ENCODE assay signal across 8 cellular contexts in the genomic region with DNA sequence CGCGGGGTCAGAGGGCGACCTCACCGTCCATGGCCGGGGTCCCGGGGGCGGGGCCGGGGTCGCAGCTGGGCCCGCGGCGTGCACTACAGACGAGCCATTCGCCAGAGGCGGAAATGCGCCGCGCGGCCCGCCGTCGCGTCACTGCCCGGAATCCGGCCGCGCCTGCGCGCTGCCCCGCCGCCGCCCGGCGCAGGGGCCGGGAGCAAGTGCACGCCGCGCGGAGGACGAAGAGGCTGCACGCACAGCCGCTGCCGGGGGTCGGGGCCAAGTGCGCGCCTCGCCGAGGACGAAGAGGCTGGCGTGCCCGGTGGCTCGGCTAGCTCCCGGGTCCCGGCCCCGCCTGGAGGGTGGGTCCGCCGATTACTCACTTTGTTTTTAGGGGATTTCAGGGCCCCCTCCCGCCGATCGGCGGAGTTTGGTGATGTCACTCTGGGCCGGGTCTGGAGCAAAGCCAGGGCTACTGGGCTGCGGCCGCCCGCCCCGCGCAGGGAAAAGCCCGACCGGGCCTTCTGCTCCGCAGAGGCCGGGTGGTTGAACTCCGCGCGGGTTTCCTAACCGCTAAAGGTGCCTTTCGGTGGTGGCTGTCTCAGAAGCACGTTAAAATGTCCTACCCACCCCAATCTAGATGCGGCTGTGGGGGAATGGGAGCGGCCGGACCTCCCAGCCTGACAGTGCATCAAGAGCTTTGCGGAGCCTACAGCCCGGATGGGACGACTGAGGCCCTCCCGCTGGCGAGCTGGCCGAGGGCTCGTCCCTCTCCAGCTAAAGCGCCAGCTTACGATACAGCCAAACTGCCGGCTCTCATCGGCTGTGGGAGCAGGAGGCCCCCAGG. TPM values are rescaled to one million over a fixed set of nuclear protein-coding genes. Genes with fewer than 3 reads are reported as not detected.
DNase-seq lines count a peak whose midpoint lies in the region; ATAC-seq, FAIRE-seq and TF ChIP-seq lines count a peak whose summit lies in the region.

A gene (minus strand): TSS at position 115 of the 832 bp plus-strand sequence. CDS start 84 bp downstream, at position 31.

- peaks cover 6% of the 10 kb centered on the region for H3K4me1 Mint-ChIP-seq in Caco-2 (ENCODE audit: low read depth, unreplicated experiment)

- no peaks in the 10 kb centered on the region for H3K9me3 Mint-ChIP-seq in Caco-2 (ENCODE audit: unreplicated experiment)

- ATAC-seq in GM19468 (IDR thresholded peaks at IDR 0.05; ENCODE audit: extremely low read depth, unreplicated experiment): peak; percentile 51

- H3K4me3 ChIP-seq in Caco-2 (ENCODE audit: low read depth, low read length) (peak within 1 kb of the TSS; percentile 82), OCI-LY1 (ENCODE audit: low read depth, low read length, poor library complexity, severe bottlenecking) (peak within 1 kb of the TSS; percentile 91), endothelial cell of umbilical vein (replicated peaks in 1 of 3; ENCODE audit: insufficient read depth in 1 of 3, low read depth in 1 of 3, low read length in 3 of 3) (peak within 1 kb of the TSS; percentile 34 to 94 (median 77)), mononuclear cell (ENCODE audit: low read length) (peak within 1 kb of the TSS; percentile 88)

- H3K9me3 ChIP-seq in Caco-2: no peaks in the 10 kb centered on the region
- no peaks in the 10 kb centered on the region for H3K9me3 ChIP-seq in OCI-LY1 (ENCODE audit: low read length)
- H3K9me3 ChIP-seq in endothelial cell of umbilical vein (replicated peaks; ENCODE audit: control insufficient read depth, insufficient read depth, low read length): no peaks in the 10 kb centered on the region
- no peaks in the 10 kb centered on the region for H3K9me3 ChIP-seq in mononuclear cell (ENCODE audit: low read depth, low read length)

- peaks cover 10% of the 10 kb centered on the region for H3K36me3 ChIP-seq in Caco-2 (ENCODE audit: control insufficient read depth, insufficient read depth, low read length)
- H3K36me3 ChIP-seq in OCI-LY1 (ENCODE audit: insufficient read depth, low read length): peaks cover 36% of the 10 kb centered on the region
- peaks cover 12 to 32% of the 10 kb centered on the region in 2 experiments for H3K36me3 ChIP-seq in endothelial cell of umbilical vein (ENCODE audit: control insufficient read depth in 2 of 2, extremely low read depth in 1 of 2, insufficient read depth in 2 of 2, low read length in 2 of 2)

- TSS peak; percentile 73 for BruUV-seq in Caco-2 (replicated peaks; lab: Mats Ljungman, UMichigan)
- BruUV-seq in endothelial cell of umbilical vein (replicated peaks; lab: Mats Ljungman, UMichigan): TSS peak; percentile 84

- H3F3A ChIP-seq in OCI-LY1 (ENCODE audit: insufficient read depth, low read length): no peaks in the 10 kb centered on the region

- no peaks in the 10 kb centered on the region for H3K27me3 Mint-ChIP-seq in Caco-2 (ENCODE audit: insufficient read depth, unreplicated experiment)

- H3K4me1 ChIP-seq in Caco-2 (peaks cover 16% of the 10 kb centered on the region; the same call in 1 of the 2 replicates), OCI-LY1 (ENCODE audit: insufficient read depth, low read length, severe bottlenecking) (peaks cover 19% of the 10 kb centered on the region), endothelial cell of umbilical vein (ENCODE audit: control insufficient read depth, extremely low read depth, insufficient read depth, low read length) (peaks cover 18% of the 10 kb centered on the region), mononuclear cell (ENCODE audit: insufficient read depth, low read length) (peaks cover 34% of the 10 kb centered on the region)

- peak within 1 kb of the TSS; percentile 87 for H3K9ac ChIP-seq in OCI-LY1 (ENCODE audit: low read length)
- peak within 1 kb of the TSS; percentile 90 for H3K9ac ChIP-seq in endothelial cell of umbilical vein (replicated peaks; ENCODE audit: extremely low read depth, insufficient read depth, low read length)

- peaks cover 9% of the 10 kb centered on the region for H3K79me2 ChIP-seq in OCI-LY1 (ENCODE audit: insufficient read depth, low read length)
- peaks cover 36% of the 10 kb centered on the region for H3K79me2 ChIP-seq in endothelial cell of umbilical vein (ENCODE audit: control insufficient read depth, insufficient read depth, low read length)

- H4K20me1 ChIP-seq in OCI-LY1 (ENCODE audit: insufficient read depth, low read length) (no peaks in the 10 kb centered on the region), endothelial cell of umbilical vein (replicated peaks; ENCODE audit: control insufficient read depth, extremely low read depth, insufficient read depth, low read length) (no peaks in the 10 kb centered on the region)

- H3K27me3 ChIP-seq in Caco-2 (replicated peaks; ENCODE audit: control insufficient read depth, insufficient read depth, low read length) (no peaks in the 10 kb centered on the region), OCI-LY1 (ENCODE audit: insufficient read depth, low read length) (no peaks in the 10 kb centered on the region), endothelial cell of umbilical vein (ENCODE audit: control insufficient read depth in 2 of 2, insufficient read depth in 2 of 2, low read length in 2 of 2) (no peaks in the 10 kb centered on the region), mononuclear cell (ENCODE audit: insufficient read depth, low read length) (no peaks in the 10 kb centered on the region)

- peak within 1 kb of the TSS; percentile 100 for H3K4me2 ChIP-seq in OCI-LY1 (ENCODE audit: low read length)
- H3K4me2 ChIP-seq in endothelial cell of umbilical vein (ENCODE audit: insufficient read depth, low read length): peak within 1 kb of the TSS; percentile 75

- H3K36me3 Mint-ChIP-seq in Caco-2 (ENCODE audit: insufficient read depth, unreplicated experiment): peaks cover 31% of the 10 kb centered on the region

- intact Hi-C loops in Caco-2 (cut with micrococcal nuclease; ENCODE audit: unreplicated experiment) (loop anchor here (2.0 kb wide), 2 partner anchors 38 to 48 kb away; a partner anchor contains a TSS), endothelial cell of umbilical vein (cut with micrococcal nuclease) (loop anchor here (1.0 kb wide), 3 partner anchors 10 to 49 kb away; a partner anchor contains a TSS)

- H3K27ac Mint-ChIP-seq in Caco-2 (ENCODE audit: unreplicated experiment): peak within 1 kb of the TSS; percentile 66

- dilution Hi-C loops in endothelial cell of umbilical vein (cut with MboI; ENCODE audit: extremely low pct_ligation_motif_present, low sequenced_read_pairs): no loop called here

- H2AFZ ChIP-seq in OCI-LY1 (ENCODE audit: low read length): peak within 1 kb of the TSS; percentile 77; the same call in 1 of the 2 replicates
- H2AFZ ChIP-seq in endothelial cell of umbilical vein (ENCODE audit: low read depth, low read length): peak within 1 kb of the TSS; percentile 62

- CTCF ChIA-PET in Caco-2 (lab: Charles Lee): interaction anchor here (0.5 to 1.9 kb wide), 5 partner anchors 73 to 359 kb away, joined by 3 to 9 read pairs (median 3); a partner anchor contains a TSS
- CTCF ChIA-PET in endothelial cell of umbilical vein (lab: Charles Lee): interaction anchor here (0.7 to 1.9 kb wide), 9 partner anchors 10 to 326 kb away, joined by 3 to 14 read pairs (median 4); a partner anchor contains a TSS

- TF ChIP-seq POLR2A in endothelial cell of umbilical vein (IDR thresholded peaks at IDR 0.05; ENCODE audit: low read depth, low read length): peak; percentile 87

- peak within 1 kb of the TSS; percentile 81 for H3K27ac ChIP-seq in OCI-LY1 (ENCODE audit: low read depth, low read length, poor library complexity, severe bottlenecking)
- peak within 1 kb of the TSS; percentile 91 for H3K27ac ChIP-seq in endothelial cell of umbilical vein (ENCODE audit: insufficient read depth, low read depth, low read length)

- FAIRE-seq in endothelial cell of umbilical vein (lab: Jason Lieb, UNC): peak; percentile 87

- TF ChIP-seq CTCF in Caco-2 (IDR thresholded peaks at IDR 0.05; ENCODE audit: insufficient read depth in 1 of 2, low read depth in 1 of 2, low read length in 1 of 2, severe bottlenecking in 1 of 2, unreplicated experiment in 1 of 2) (no peak), OCI-LY1 (IDR thresholded peaks at IDR 0.05; ENCODE audit: low read length) (no peak), endothelial cell of umbilical vein (IDR thresholded peaks at IDR 0.05; ENCODE audit: extremely low read depth in 1 of 2, insufficient read depth in 1 of 2, low read depth in 1 of 2, low read length in 2 of 2) (no peak)

- peak; percentile 92 to 95 for DNase-seq in Caco-2
- DNase-seq in HS-5 (ENCODE audit: low read depth): peak; percentile 72
- DNase-seq in activated CD8-positive, alpha-beta memory T cell treated with anti-CD3 and anti-CD28 coated beads, Interleukin-2, amount 50 U/mL, for 48 hours: peak; percentile 94
- DNase-seq in endothelial cell of umbilical vein (ENCODE audit: low read depth, low spot score): peak; percentile 92
- DNase-seq in stimulated activated CD8-positive, alpha-beta memory T cell treated with anti-CD3 and anti-CD28 coated beads, Interleukin-4, amount 100 ng/mL, for 1 hour (ENCODE audit: low read depth in 2 of 2, low spot score in 1 of 2): peak; percentile 74 to 80

- H3K4me3 Mint-ChIP-seq in Caco-2 (ENCODE audit: unreplicated experiment): peak within 1 kb of the TSS; percentile 80

- no peaks in the 10 kb centered on the region for H3K9me1 ChIP-seq in endothelial cell of umbilical vein (replicated peaks; ENCODE audit: control insufficient read depth, extremely low read depth, insufficient read depth, low read length)

- no peaks in the 10 kb centered on the region for H3K9me2 ChIP-seq in OCI-LY1 (ENCODE audit: low read depth, low read length)

- POLR2A ChIA-PET in Caco-2 (lab: Charles Lee) (interaction anchor here (0.5 to 1.9 kb wide), 7 partner anchors 11 to 197 kb away, joined by 4 to 14 read pairs (median 6); a partner anchor contains a TSS), endothelial cell of umbilical vein (lab: Charles Lee) (interaction anchor here (0.6 to 2.6 kb wide), 7 partner anchors 10 to 340 kb away, joined by 3 to 19 read pairs (median 4); a partner anchor contains a TSS)

TF ChIP-seq in endothelial cell of umbilical vein, 7 proteins besides CTCF, POLR2A, EP300 and RAD21 (continues in another document):
- no peak for TF ChIP-seq GATA2 (IDR thresholded peaks at IDR 0.05; ENCODE audit: insufficient read depth, insufficient read length, low read depth, low read length)
- TF ChIP-seq EZH2 (IDR thresholded peaks at IDR 0.05; ENCODE audit: borderline replicate concordance, low read depth, low read length, severe bottlenecking): no peak
- peak; percentile 58 for TF ChIP-seq FOS (IDR thresholded peaks at IDR 0.05; ENCODE audit: borderline replicate concordance, insufficient read depth, low read length)

RNA-seq across cellular contexts. Expression of the gene that starts here (rescaled TPM):
- total RNA-seq in Caco-2 (2022) (51.2 and 54.9 TPM in 2 replicates), endothelial cell of umbilical vein (105 and 106 TPM in 2 replicates), mononuclear cell (107 TPM)
- polyA plus RNA-seq in endothelial cell of umbilical vein: 78.7 and 89.5 TPM in 2 replicates
- polyA plus RNA-seq in endothelial cell of umbilical vein (2011; cell fraction: cytosol; rRNA removed): 53.2 and 65.2 TPM in 2 replicates
- polyA plus RNA-seq in endothelial cell of umbilical vein (2011; cell fraction: nucleus; rRNA removed): 150 and 181 TPM in 2 replicates
- 89.6 and 100 TPM in 2 replicates for polyA plus RNA-seq in endothelial cell of umbilical vein (2012)
- polyA minus RNA-seq in endothelial cell of umbilical vein: 45.7 and 70.9 TPM in 2 replicates
- 35.8 TPM for polyA minus RNA-seq in endothelial cell of umbilical vein (2011; cell fraction: cytosol; rRNA and poly(A)+ RNA removed)
- polyA minus RNA-seq in endothelial cell of umbilical vein (2011; cell fraction: nucleus; rRNA and poly(A)+ RNA removed): 66.0 and 73.1 TPM in 2 replicates

Comparison
In these comparisons a context has a peak if more than half of its experiments do, and no peak if none do; other contexts are left out.
1. Peak in every context shown above with its lines: DNase-seq, ATAC-seq, H3K4me3 ChIP-seq and H3K27ac ChIP-seq.